ENCODE assay signal across 16 cellular contexts in the genomic region with DNA sequence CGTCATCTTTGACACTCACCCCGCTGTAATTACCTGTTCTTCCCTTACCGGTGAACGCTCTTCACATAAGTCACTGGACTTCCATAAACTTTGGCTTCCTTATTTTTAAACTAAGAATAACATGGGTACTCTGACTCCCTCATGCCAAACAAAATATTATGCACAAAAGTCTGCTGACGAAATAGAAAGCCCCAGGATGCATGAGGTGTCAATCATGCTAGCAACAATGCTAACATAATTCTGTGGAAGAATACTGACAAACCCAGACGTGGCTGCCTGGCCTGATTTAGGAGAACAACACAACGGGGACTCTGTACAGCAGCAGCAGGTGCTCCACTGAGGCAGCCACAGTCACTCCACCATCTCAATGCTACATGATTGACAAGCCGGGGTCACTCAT.
DNase-seq lines count a peak whose midpoint lies in the region; ATAC-seq, FAIRE-seq and TF ChIP-seq lines count a peak whose summit lies in the region.
"Had no signal": no experiment of that assay in that cellular context is flagged by ENCODE, and none has a peak within 500 bp of the region (broad histone marks: within the 10 kb centered on the region; RNA-seq: fewer than 3 reads in every experiment).

No MANE protein-coding gene starts in this region.

- intact Hi-C loops in K562 (cut with micrococcal nuclease) = no loop called here
- intact Hi-C loops in endothelial cell of umbilical vein (cut with micrococcal nuclease) = no loop called here

- H3K9me3 ChIP-seq in K562 (replicated peaks; ENCODE audit: control insufficient read depth, insufficient read depth, low read depth, low read length) (no peaks in the 10 kb centered on the region), endothelial cell of umbilical vein (replicated peaks; ENCODE audit: control insufficient read depth, insufficient read depth, low read length) (no peaks in the 10 kb centered on the region), thoracic aorta (no peaks in the 10 kb centered on the region)

- no peak overlapping the region for H3K27ac ChIP-seq in K562 (ENCODE audit: extremely low read depth, low read depth, low read length)
- no peak overlapping the region for H3K27ac ChIP-seq in endothelial cell of umbilical vein (ENCODE audit: insufficient read depth, low read depth, low read length)
- H3K27ac ChIP-seq in thoracic aorta = peak overlapping the region in 1 of 2 donors; percentile 43

- FAIRE-seq in K562 (lab: Jason Lieb, UNC) (no peak), endothelial cell of umbilical vein (lab: Jason Lieb, UNC) (no peak)
- FAIRE-seq: A204.1, HepG2, HTR-8/SVneo had no signal

- no peak overlapping the region for H3K4me2 ChIP-seq in K562 (ENCODE audit: insufficient read depth, low read length)
- no peak overlapping the region for H3K4me2 ChIP-seq in endothelial cell of umbilical vein (ENCODE audit: insufficient read depth, low read length)
- H3K4me2 ChIP-seq: GM23338 had no signal

- no peak; the same call in 2 of the 3 replicates for ATAC-seq in K562
- peak; percentile 71 for ATAC-seq in thoracic aorta (ENCODE audit: insufficient number of reproducible peaks, low FRiP score, low read depth)
- no peak for ATAC-seq in GM19328 (IDR thresholded peaks at IDR 0.05; ENCODE audit: unreplicated experiment)
- ATAC-seq: GM23338, HepG2 had no signal

- dilution Hi-C loops in endothelial cell of umbilical vein (cut with MboI; ENCODE audit: extremely low pct_ligation_motif_present, low sequenced_read_pairs) = no loop called here

- POLR2A ChIA-PET in HEK293T (lab: Yijun Ruan, JAX) = no interaction called here
- POLR2A ChIA-PET in K562 (lab: Yijun Ruan, JAX) = interaction anchor here (1.3 to 1.6 kb wide), 3 partner anchors 9 to 136 kb away, joined by 3 to 7 read pairs (median 5); no protein-coding TSS in a partner anchor
- POLR2A ChIA-PET in endothelial cell of umbilical vein (lab: Charles Lee) = no interaction called here

- TF ChIP-seq CTCF in K562 (IDR thresholded peaks at IDR 0.05 in 2 of 3, conservative IDR thresholded peaks at IDR 0.05 in 1 of 3; ENCODE audit: insufficient read depth in 2 of 3, low read depth in 1 of 3, low read length in 3 of 3) = no peak
- TF ChIP-seq CTCF in endothelial cell of umbilical vein (IDR thresholded peaks at IDR 0.05; ENCODE audit: extremely low read depth in 1 of 2, insufficient read depth in 1 of 2, low read depth in 1 of 2, low read length in 2 of 2) = no peak
- TF ChIP-seq CTCF in thoracic aorta (IDR thresholded peaks at IDR 0.05) = no peak

- no TSS peak for BruUV-seq in K562 (replicated peaks; lab: Mats Ljungman, UMichigan)
- no TSS peak for BruUV-seq in endothelial cell of umbilical vein (replicated peaks; lab: Mats Ljungman, UMichigan)

- TF ChIP-seq POLR2A in K562 (conservative IDR thresholded peaks at IDR 0.05) (no peak), endothelial cell of umbilical vein (IDR thresholded peaks at IDR 0.05; ENCODE audit: low read depth, low read length) (no peak)

- in situ Hi-C loops in K562 (cut with MboI) = no loop called here

- 64% methylated on average over 8 of the region's 8 CpGs for WGBS in K562 (ENCODE audit: insufficient coverage, low coverage, missing lambda C conversion rate)

- no peaks in the 10 kb centered on the region for H4K20me1 ChIP-seq in K562 (replicated peaks; ENCODE audit: control insufficient read depth, insufficient read depth, low read length)
- no peaks in the 10 kb centered on the region for H4K20me1 ChIP-seq in endothelial cell of umbilical vein (replicated peaks; ENCODE audit: control insufficient read depth, extremely low read depth, insufficient read depth, low read length)

- no peak for TF ChIP-seq RAD21 in K562 (CRISPR knock-in tag; conservative IDR thresholded peaks at IDR 0.05 in 1 of 2, IDR thresholded peaks at IDR 0.05 in 1 of 2)

- H3K9me1 ChIP-seq in K562 (ENCODE audit: control insufficient read depth, insufficient read depth, low read length) (no peaks in the 10 kb centered on the region), endothelial cell of umbilical vein (replicated peaks; ENCODE audit: control insufficient read depth, extremely low read depth, insufficient read depth, low read length) (no peaks in the 10 kb centered on the region)

- H3K4me1 ChIP-seq in K562 (replicated peaks in 1 of 2; ENCODE audit: control insufficient read depth in 2 of 2, insufficient read depth in 2 of 2, low read length in 2 of 2) = peaks cover 0 to 15% of the 10 kb centered on the region in 2 experiments; a peak in 3 of 5 replicates
- H3K4me1 ChIP-seq in endothelial cell of umbilical vein (ENCODE audit: control insufficient read depth, extremely low read depth, insufficient read depth, low read length) = peaks cover 4% of the 10 kb centered on the region
- peaks cover 0 to 21% of the 10 kb centered on the region in 2 donors for H3K4me1 ChIP-seq in thoracic aorta (ENCODE audit: control insufficient read depth in 1 of 2, low read depth in 2 of 2)

- CTCF ChIA-PET in HEK293T (lab: Yijun Ruan, JAX) (no interaction called here), K562 (lab: Yijun Ruan, JAX; ENCODE audit: low intra/inter-chr PET ratio) (no interaction called here), endothelial cell of umbilical vein (lab: Charles Lee) (no interaction called here)

- H2AFZ ChIP-seq in K562 (ENCODE audit: low read depth, low read length) (peak overlapping the region; percentile 54; the same call in 1 of the 2 replicates), endothelial cell of umbilical vein (ENCODE audit: low read depth, low read length) (peak overlapping the region; percentile 58)
- H2AFZ ChIP-seq: GM23338 had no signal

- no peaks in the 10 kb centered on the region for H3K79me2 ChIP-seq in K562 (ENCODE audit: control insufficient read depth, insufficient read depth, low read length)
- no peaks in the 10 kb centered on the region for H3K79me2 ChIP-seq in endothelial cell of umbilical vein (ENCODE audit: control insufficient read depth, insufficient read depth, low read length)

- H3K27me3 ChIP-seq in K562 (ENCODE audit: control insufficient read depth in 2 of 2, insufficient read depth in 2 of 2, low read length in 2 of 2) (no peaks in the 10 kb centered on the region), endothelial cell of umbilical vein (ENCODE audit: control insufficient read depth in 2 of 2, insufficient read depth in 2 of 2, low read length in 2 of 2) (no peaks in the 10 kb centered on the region), thoracic aorta (replicated peaks; ENCODE audit: insufficient read depth) (no peaks in the 10 kb centered on the region)

- DNase-seq in HEK293T (ENCODE audit: extremely low spot score) = no peak
- DNase-seq in K562 (ENCODE audit: extremely low read depth in 1 of 4, low spot score in 3 of 4) = no peak
- DNase-seq in endothelial cell of umbilical vein (ENCODE audit: low read depth, low spot score) = peak; percentile 93
- no peak for DNase-seq in thoracic aorta (ENCODE audit: low spot score)
- no peak for DNase-seq in 8988T
- no peak for DNase-seq in SW480 (ENCODE audit: low spot score)
- DNase-seq: C1 segment of cervical spinal cord; Calu3; CD4-positive, alpha-beta T cell; DMS 273 treated with DMSO at 0.1 percent for 48 hours; H7 had no signal

- H3K9ac ChIP-seq in K562 (ENCODE audit: insufficient read depth in 1 of 2, low read depth in 2 of 2, low read length in 2 of 2) = no peak overlapping the region
- H3K9ac ChIP-seq in endothelial cell of umbilical vein (replicated peaks; ENCODE audit: extremely low read depth, insufficient read depth, low read length) = peak overlapping the region; percentile 17

- H3K36me3 ChIP-seq in K562 (ENCODE audit: control insufficient read depth, insufficient read depth, low read length) = no peaks in the 10 kb centered on the region
- H3K36me3 ChIP-seq in endothelial cell of umbilical vein (ENCODE audit: control insufficient read depth in 2 of 2, extremely low read depth in 1 of 2, insufficient read depth in 2 of 2, low read length in 2 of 2) = no peaks in the 10 kb centered on the region
- no peaks in the 10 kb centered on the region for H3K36me3 ChIP-seq in thoracic aorta

- no peak for TF ChIP-seq EP300 in K562 (IDR thresholded peaks at IDR 0.05; ENCODE audit: low read length)

- no peak overlapping the region for H3K4me3 ChIP-seq in K562
- H3K4me3 ChIP-seq in endothelial cell of umbilical vein (replicated peaks in 1 of 3; ENCODE audit: insufficient read depth in 1 of 3, low read depth in 1 of 3, low read length in 3 of 3) = no peak overlapping the region
- H3K4me3 ChIP-seq in thoracic aorta = peak overlapping the region; percentile 36
- H3K4me3 ChIP-seq: GM23338 had no signal

TF ChIP-seq in HEK293T, 16 proteins besides CTCF, POLR2A, EP300 and RAD21 (continues in another document):
- TF ChIP-seq ZNF384 (IDR thresholded peaks at IDR 0.05) (no peak), HDGF (IDR thresholded peaks at IDR 0.05; ENCODE audit: borderline replicate concordance) (no peak)

TF ChIP-seq in K562, 482 proteins besides CTCF, POLR2A, EP300 and RAD21:
- TF ChIP-seq ZNF124 (CRISPR knock-in tag; IDR thresholded peaks at IDR 0.05) (no peak), SOX6 (IDR thresholded peaks at IDR 0.05) (no peak)
- TF ChIP-seq, protein P1, sequence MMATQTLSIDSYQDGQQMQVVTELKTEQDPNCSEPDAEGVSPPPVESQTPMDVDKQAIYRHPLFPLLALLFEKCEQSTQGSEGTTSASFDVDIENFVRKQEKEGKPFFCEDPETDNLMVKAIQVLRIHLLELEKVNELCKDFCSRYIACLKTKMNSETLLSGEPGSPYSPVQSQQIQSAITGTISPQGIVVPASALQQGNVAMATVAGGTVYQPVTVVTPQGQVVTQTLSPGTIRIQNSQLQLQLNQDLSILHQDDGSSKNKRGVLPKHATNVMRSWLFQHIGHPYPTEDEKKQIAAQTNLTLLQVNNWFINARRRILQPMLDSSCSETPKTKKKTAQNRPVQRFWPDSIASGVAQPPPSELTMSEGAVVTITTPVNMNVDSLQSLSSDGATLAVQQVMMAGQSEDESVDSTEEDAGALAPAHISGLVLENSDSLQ (IDR thresholded peaks at IDR 0.05) = peak; percentile 85

TF ChIP-seq in endothelial cell of umbilical vein, 7 proteins besides CTCF, POLR2A, EP300 and RAD21:
- TF ChIP-seq MYC (IDR thresholded peaks at IDR 0.05; ENCODE audit: low read depth, low read length) = no peak
- TF ChIP-seq MAX (IDR thresholded peaks at IDR 0.05; ENCODE audit: insufficient read depth, insufficient read length) = no peak
- TF ChIP-seq JUN (IDR thresholded peaks at IDR 0.05; ENCODE audit: borderline replicate concordance, insufficient read depth, insufficient read length, low read depth) = no peak
- TF ChIP-seq EZH2 (IDR thresholded peaks at IDR 0.05; ENCODE audit: borderline replicate concordance, low read depth, low read length, severe bottlenecking) = no peak
- TF ChIP-seq FOS (IDR thresholded peaks at IDR 0.05; ENCODE audit: borderline replicate concordance, insufficient read depth, low read length) = no peak
- no peak for TF ChIP-seq GATA2 (IDR thresholded peaks at IDR 0.05; ENCODE audit: insufficient read depth, insufficient read length, low read depth, low read length)
- no peak for TF ChIP-seq POLR2AphosphoS5 (IDR thresholded peaks at IDR 0.05; ENCODE audit: insufficient read depth, low read depth, low read length)
